ENCODE assay signal across 17 cellular contexts in the genomic region with DNA sequence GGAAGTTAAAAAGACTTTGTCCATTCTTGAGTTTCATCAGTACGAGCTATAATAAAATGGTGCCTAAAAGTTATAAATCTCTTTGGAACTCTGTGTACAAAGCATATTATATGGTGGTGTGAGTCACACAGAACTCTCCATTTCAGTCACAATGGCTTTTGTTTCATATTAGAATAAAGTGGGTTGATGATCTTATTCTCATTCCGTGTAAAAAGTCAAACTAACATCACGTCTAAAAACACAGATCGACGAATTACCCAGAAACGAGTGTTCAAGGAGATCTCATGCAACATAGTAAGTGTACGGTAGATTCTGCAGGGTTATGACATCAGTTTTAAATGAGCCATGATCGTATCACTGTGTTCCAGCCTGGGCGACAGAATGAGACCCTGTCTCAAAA.
DNase-seq lines count a peak whose midpoint lies in the region.
"Had no signal": no experiment of that assay in that cellular context is flagged by ENCODE, and none has a peak within 500 bp of the region (broad histone marks: within the 10 kb centered on the region; RNA-seq: fewer than 3 reads in every experiment).

No MANE protein-coding gene starts in this region.

- peak overlapping the region; percentile 93 for H3K27ac Mint-ChIP-seq in activated naive CD4-positive, alpha-beta T cell treated with anti-CD3 and anti-CD28 coated beads for 36 hours
- H3K27ac Mint-ChIP-seq in stimulated activated naive CD8-positive, alpha-beta T cell treated with anti-CD3 and anti-CD28 coated beads, Interleukin-15, Interleukin-2, amounts not matched to agents 100 ng/mL and 50 ng/mL, for 24 hours, result peak overlapping the region; percentile 92

- H3K9me3 ChIP-seq in SJSA1 (replicated peaks), result no peaks in the 10 kb centered on the region
- H3K9me3 ChIP-seq: ascending aorta, heart left ventricle, right lobe of liver had no signal

- CTCF ChIA-PET in activated naive CD4-positive, alpha-beta T cell treated with anti-CD3 and anti-CD28 coated beads for 36 hours (lab: Charles Lee), result interaction anchor here (0.8 to 1.3 kb wide), 9 partner anchors 8 to 156 kb away, joined by 3 to 5 read pairs (median 3); no protein-coding TSS in a partner anchor

- intact Hi-C loops in activated naive CD4-positive, alpha-beta T cell treated with anti-CD3 and anti-CD28 coated beads for 36 hours (cut with micrococcal nuclease), result loop anchor here (1.0 kb wide), 2 partner anchors 17 to 398 kb away; no protein-coding TSS in a partner anchor

- peak overlapping the region; percentile 54 for H3K4me3 Mint-ChIP-seq in activated naive CD4-positive, alpha-beta T cell treated with anti-CD3 and anti-CD28 coated beads for 36 hours
- H3K4me3 Mint-ChIP-seq in stimulated activated naive CD8-positive, alpha-beta T cell treated with anti-CD3 and anti-CD28 coated beads, Interleukin-15, Interleukin-2, amounts not matched to agents 100 ng/mL and 50 ng/mL, for 24 hours, result peak overlapping the region; percentile 61

- H3K36me3 ChIP-seq in SJSA1, result no peaks in the 10 kb centered on the region
- H3K36me3 ChIP-seq: ascending aorta, heart left ventricle, right lobe of liver had no signal

- no peaks in the 10 kb centered on the region for H3K27me3 Mint-ChIP-seq in activated naive CD4-positive, alpha-beta T cell treated with anti-CD3 and anti-CD28 coated beads for 36 hours (ENCODE audit: low read depth)
- no peaks in the 10 kb centered on the region for H3K27me3 Mint-ChIP-seq in stimulated activated naive CD8-positive, alpha-beta T cell treated with anti-CD3 and anti-CD28 coated beads, Interleukin-15, Interleukin-2, amounts not matched to agents 100 ng/mL and 50 ng/mL, for 24 hours

- peak; percentile 26 for DNase-seq in activated naive CD4-positive, alpha-beta T cell treated with anti-CD3 and anti-CD28 coated beads for 36 hours
- no peak for DNase-seq in activated naive CD4-positive, alpha-beta T cell treated with anti-CD3 and anti-CD28 coated beads, Interleukin-2, amount 50 U/mL, for 16 hours
- DNase-seq in SJSA1 (ENCODE audit: low read depth in 1 of 2, low spot score in 2 of 2), result no peak
- peak; percentile 24 for DNase-seq in dermis blood vessel endothelial cell
- no peak for DNase-seq in central memory CD4-positive, alpha-beta T cell
- DNase-seq in DMS79 treated with DMSO at 0.1 percent for 48 hours (lab: John Stamatoyannopoulos, UW), result no peak
- DNase-seq in hippocampal formation (lab: John Stamatoyannopoulos, UW), result no peak
- DNase-seq: HCEC 1CT, heart left ventricle, mesenchymal stem cell, NCI-H2029 treated with DMSO at 0.1 percent for 48 hours, NCI-H524 treated with DMSO at 0.1 percent for 48 hours, nucleus accumbens, OCI-M1, right lobe of liver had no signal

- H3K27ac ChIP-seq in SJSA1, result peak overlapping the region; percentile 65
- H3K27ac ChIP-seq: ascending aorta, heart left ventricle, right lobe of liver had no signal

- peaks cover 31% of the 10 kb centered on the region for H3K4me1 ChIP-seq in SJSA1 (replicated peaks)
- H3K4me1 ChIP-seq: right lobe of liver had no signal

- H3K27me3 ChIP-seq in SJSA1 (replicated peaks), result no peaks in the 10 kb centered on the region
- H3K27me3 ChIP-seq: ascending aorta, heart left ventricle, right lobe of liver had no signal

- H3K9me3 Mint-ChIP-seq in activated naive CD4-positive, alpha-beta T cell treated with anti-CD3 and anti-CD28 coated beads for 36 hours, result no peaks in the 10 kb centered on the region
- H3K9me3 Mint-ChIP-seq in stimulated activated naive CD8-positive, alpha-beta T cell treated with anti-CD3 and anti-CD28 coated beads, Interleukin-15, Interleukin-2, amounts not matched to agents 100 ng/mL and 50 ng/mL, for 24 hours, result no peaks in the 10 kb centered on the region

- peaks cover 4% of the 10 kb centered on the region for H3K36me3 Mint-ChIP-seq in activated naive CD4-positive, alpha-beta T cell treated with anti-CD3 and anti-CD28 coated beads for 36 hours (ENCODE audit: low read depth)
- peaks cover 11% of the 10 kb centered on the region for H3K36me3 Mint-ChIP-seq in stimulated activated naive CD8-positive, alpha-beta T cell treated with anti-CD3 and anti-CD28 coated beads, Interleukin-15, Interleukin-2, amounts not matched to agents 100 ng/mL and 50 ng/mL, for 24 hours (ENCODE audit: low read depth)

- H3K4me1 Mint-ChIP-seq in activated naive CD4-positive, alpha-beta T cell treated with anti-CD3 and anti-CD28 coated beads for 36 hours (ENCODE audit: low read depth), result peaks cover 85% of the 10 kb centered on the region
- H3K4me1 Mint-ChIP-seq in stimulated activated naive CD8-positive, alpha-beta T cell treated with anti-CD3 and anti-CD28 coated beads, Interleukin-15, Interleukin-2, amounts not matched to agents 100 ng/mL and 50 ng/mL, for 24 hours (ENCODE audit: low read depth), result peaks cover 91% of the 10 kb centered on the region

- no peak overlapping the region for H3K4me3 ChIP-seq in SJSA1
- H3K4me3 ChIP-seq: ascending aorta, heart left ventricle, right lobe of liver had no signal

Comparison
In these comparisons a context has a peak if more than half of its experiments do, and no peak if none do; other contexts are left out.
1. DNase-seq: peak in activated naive CD4-positive, alpha-beta T cell treated with anti-CD3 and anti-CD28 coated beads for 36 hours (single experiment) and dermis blood vessel endothelial cell (single experiment); none in activated naive CD4-positive, alpha-beta T cell treated with anti-CD3 and anti-CD28 coated beads, Interleukin-2, amount 50 U/mL, for 16 hours (single experiment), SJSA1 (0 of 2), central memory CD4-positive, alpha-beta T cell (single experiment), DMS79 treated with DMSO at 0.1 percent for 48 hours (single experiment) and hippocampal formation (0 of 2).